ENCODE assay signal across 7 cellular contexts in genomic region chr4:37454263-37454800, GRCh38.
DNase-seq lines count a peak whose midpoint lies in the region; ATAC-seq and TF ChIP-seq lines count a peak whose summit lies in the region.

No MANE protein-coding gene starts in this region.

- POLR2A ChIA-PET in HEK293 (lab: Yijun Ruan, JAX), result interaction anchor here (1.3 to 1.7 kb wide), 2 partner anchors 11 to 347 kb away, joined by 3 to 7 read pairs; no protein-coding TSS in a partner anchor

- peak overlapping the region; percentile 39 for H3K4me3 ChIP-seq in HEK293 (ENCODE audit: low read depth, low read length)
- H3K4me3 ChIP-seq in kidney epithelial cell (ENCODE audit: low read depth, low read length), result peak overlapping the region; percentile 45
- H3K4me3 ChIP-seq in smooth muscle cell, result peak overlapping the region; percentile 60

- H4K20me1 ChIP-seq in smooth muscle cell (ENCODE audit: low read depth), result no peaks in the 10 kb centered on the region

- H3K27ac Mint-ChIP-seq in activated naive CD8-positive, alpha-beta T cell treated with anti-CD3 and anti-CD28 coated beads for 36 hours, result no peak overlapping the region

- 17% methylated on average over 11 of the region's 11 CpGs for WGBS in smooth muscle cell (ENCODE audit: low lambda C conversion rate)

- H3F3A ChIP-seq in smooth muscle cell (ENCODE audit: low read depth), result no peaks in the 10 kb centered on the region

- no peaks in the 10 kb centered on the region for H3K79me2 ChIP-seq in smooth muscle cell (ENCODE audit: low read depth)

- peak overlapping the region; percentile 85 for H2AFZ ChIP-seq in smooth muscle cell (ENCODE audit: low read depth)

- no peaks in the 10 kb centered on the region for H3K9me3 Mint-ChIP-seq in activated naive CD8-positive, alpha-beta T cell treated with anti-CD3 and anti-CD28 coated beads for 36 hours

- H3K4me1 ChIP-seq in HEK293 (ENCODE audit: control insufficient read depth, insufficient read depth, low read length) (no peaks in the 10 kb centered on the region; the same call in 1 of the 2 replicates), smooth muscle cell (ENCODE audit: low read depth) (peaks cover 7% of the 10 kb centered on the region)

- no peaks in the 10 kb centered on the region for H3K36me3 ChIP-seq in HEK293 (ENCODE audit: control insufficient read depth in 2 of 2, insufficient read depth in 1 of 2, low read length in 2 of 2)
- no peaks in the 10 kb centered on the region for H3K36me3 ChIP-seq in kidney epithelial cell (ENCODE audit: control insufficient read depth, insufficient read depth, low read length)
- H3K36me3 ChIP-seq in smooth muscle cell (ENCODE audit: low read depth), result no peaks in the 10 kb centered on the region

- H3K4me3 Mint-ChIP-seq in activated naive CD8-positive, alpha-beta T cell treated with anti-CD3 and anti-CD28 coated beads for 36 hours, result peak overlapping the region; percentile 35

- peaks cover 8% of the 10 kb centered on the region for H3K4me1 Mint-ChIP-seq in activated naive CD8-positive, alpha-beta T cell treated with anti-CD3 and anti-CD28 coated beads for 36 hours

- H3K36me3 Mint-ChIP-seq in activated naive CD8-positive, alpha-beta T cell treated with anti-CD3 and anti-CD28 coated beads for 36 hours, result no peaks in the 10 kb centered on the region

- DNase-seq in activated naive CD8-positive, alpha-beta T cell treated with anti-CD3 and anti-CD28 coated beads for 36 hours, result no peak
- DNase-seq in kidney epithelial cell (ENCODE audit: low read depth) (no peak), smooth muscle cell (lab: John Stamatoyannopoulos, UW; ENCODE audit: unreplicated experiment) (no peak), SKM-1 (lab: John Stamatoyannopoulos, UW; ENCODE audit: unreplicated experiment) (no peak)

- CTCF ChIA-PET in HEK293 (lab: Yijun Ruan, JAX), result interaction anchor here (0.6 to 4.3 kb wide), 10 partner anchors 15 to 348 kb away, joined by 3 to 25 read pairs (median 4); no protein-coding TSS in a partner anchor

- peak overlapping the region; percentile 32; the same call in 1 of the 2 replicates for H3K27ac ChIP-seq in HEK293 (ENCODE audit: extremely low read depth, low read depth, low read length)
- no peak overlapping the region for H3K27ac ChIP-seq in smooth muscle cell (ENCODE audit: low read depth)

- H3K4me2 ChIP-seq in smooth muscle cell, result peak overlapping the region; percentile 94

- no peaks in the 10 kb centered on the region for H3K27me3 ChIP-seq in kidney epithelial cell (ENCODE audit: control insufficient read depth, insufficient read depth, low read length)
- H3K27me3 ChIP-seq in smooth muscle cell (ENCODE audit: low read depth), result peaks cover 70% of the 10 kb centered on the region

- H3K27me3 Mint-ChIP-seq in activated naive CD8-positive, alpha-beta T cell treated with anti-CD3 and anti-CD28 coated beads for 36 hours, result peaks cover 42% of the 10 kb centered on the region

- H3K9me3 ChIP-seq in HEK293 (ENCODE audit: control insufficient read depth, insufficient read depth, low read depth, low read length), result no peaks in the 10 kb centered on the region
- no peaks in the 10 kb centered on the region for H3K9me3 ChIP-seq in smooth muscle cell (replicated peaks; ENCODE audit: low read depth)

- TF ChIP-seq CTCF in HEK293 (tag by site-specific recombination; IDR thresholded peaks at IDR 0.05), result no peak
- no peak for TF ChIP-seq CTCF in kidney epithelial cell (IDR thresholded peaks at IDR 0.05; ENCODE audit: insufficient read depth, low read length, poor library complexity, severe bottlenecking)
- TF ChIP-seq CTCF in smooth muscle cell (IDR thresholded peaks at IDR 0.05; ENCODE audit: borderline replicate concordance, insufficient read depth, poor library complexity, severe bottlenecking), result no peak

- ATAC-seq in GM21526 (IDR thresholded peaks at IDR 0.05; ENCODE audit: low FRiP score, unreplicated experiment) (no peak), HG02885 (IDR thresholded peaks at IDR 0.05; ENCODE audit: poor library complexity, unreplicated experiment) (no peak)

- peak overlapping the region; percentile 22 for H3K9ac ChIP-seq in smooth muscle cell (ENCODE audit: low read depth)

TF ChIP-seq in HEK293, 187 proteins besides CTCF, POLR2A, EP300 and RAD21:
- TF ChIP-seq BCL6B (tag by site-specific recombination; IDR thresholded peaks at IDR 0.05), result no peak
- TF ChIP-seq ZNF391 (tag by site-specific recombination; IDR thresholded peaks at IDR 0.05; ENCODE audit: borderline replicate concordance, low read depth), result no peak
- peak; percentile 13; the same call in 1 of the 2 replicates for TF ChIP-seq GLIS1 (tag by site-specific recombination; IDR thresholded peaks at IDR 0.05)
- TF ChIP-seq HOXD13 (CRISPR knock-in tag; IDR thresholded peaks at IDR 0.05; ENCODE audit: borderline replicate concordance), result no peak
- TF ChIP-seq PRDM10 (tag by site-specific recombination; IDR thresholded peaks at IDR 0.05), result 0 out of 2 replicates have a peak, but pooled peaks have one; percentile 24
